Comparison of ENCODE assay signal across 1 cellular context in genomic region chr19:40718774-40719391, GRCh38.
TF ChIP-seq lines count a peak whose summit lies in the region.

No MANE protein-coding gene starts in this region.

TF ChIP-seq in HepG2, 621 proteins besides CTCF, POLR2A, EP300 and RAD21 (continued from another document and continues in another):
- TF ChIP-seq, protein P1, sequence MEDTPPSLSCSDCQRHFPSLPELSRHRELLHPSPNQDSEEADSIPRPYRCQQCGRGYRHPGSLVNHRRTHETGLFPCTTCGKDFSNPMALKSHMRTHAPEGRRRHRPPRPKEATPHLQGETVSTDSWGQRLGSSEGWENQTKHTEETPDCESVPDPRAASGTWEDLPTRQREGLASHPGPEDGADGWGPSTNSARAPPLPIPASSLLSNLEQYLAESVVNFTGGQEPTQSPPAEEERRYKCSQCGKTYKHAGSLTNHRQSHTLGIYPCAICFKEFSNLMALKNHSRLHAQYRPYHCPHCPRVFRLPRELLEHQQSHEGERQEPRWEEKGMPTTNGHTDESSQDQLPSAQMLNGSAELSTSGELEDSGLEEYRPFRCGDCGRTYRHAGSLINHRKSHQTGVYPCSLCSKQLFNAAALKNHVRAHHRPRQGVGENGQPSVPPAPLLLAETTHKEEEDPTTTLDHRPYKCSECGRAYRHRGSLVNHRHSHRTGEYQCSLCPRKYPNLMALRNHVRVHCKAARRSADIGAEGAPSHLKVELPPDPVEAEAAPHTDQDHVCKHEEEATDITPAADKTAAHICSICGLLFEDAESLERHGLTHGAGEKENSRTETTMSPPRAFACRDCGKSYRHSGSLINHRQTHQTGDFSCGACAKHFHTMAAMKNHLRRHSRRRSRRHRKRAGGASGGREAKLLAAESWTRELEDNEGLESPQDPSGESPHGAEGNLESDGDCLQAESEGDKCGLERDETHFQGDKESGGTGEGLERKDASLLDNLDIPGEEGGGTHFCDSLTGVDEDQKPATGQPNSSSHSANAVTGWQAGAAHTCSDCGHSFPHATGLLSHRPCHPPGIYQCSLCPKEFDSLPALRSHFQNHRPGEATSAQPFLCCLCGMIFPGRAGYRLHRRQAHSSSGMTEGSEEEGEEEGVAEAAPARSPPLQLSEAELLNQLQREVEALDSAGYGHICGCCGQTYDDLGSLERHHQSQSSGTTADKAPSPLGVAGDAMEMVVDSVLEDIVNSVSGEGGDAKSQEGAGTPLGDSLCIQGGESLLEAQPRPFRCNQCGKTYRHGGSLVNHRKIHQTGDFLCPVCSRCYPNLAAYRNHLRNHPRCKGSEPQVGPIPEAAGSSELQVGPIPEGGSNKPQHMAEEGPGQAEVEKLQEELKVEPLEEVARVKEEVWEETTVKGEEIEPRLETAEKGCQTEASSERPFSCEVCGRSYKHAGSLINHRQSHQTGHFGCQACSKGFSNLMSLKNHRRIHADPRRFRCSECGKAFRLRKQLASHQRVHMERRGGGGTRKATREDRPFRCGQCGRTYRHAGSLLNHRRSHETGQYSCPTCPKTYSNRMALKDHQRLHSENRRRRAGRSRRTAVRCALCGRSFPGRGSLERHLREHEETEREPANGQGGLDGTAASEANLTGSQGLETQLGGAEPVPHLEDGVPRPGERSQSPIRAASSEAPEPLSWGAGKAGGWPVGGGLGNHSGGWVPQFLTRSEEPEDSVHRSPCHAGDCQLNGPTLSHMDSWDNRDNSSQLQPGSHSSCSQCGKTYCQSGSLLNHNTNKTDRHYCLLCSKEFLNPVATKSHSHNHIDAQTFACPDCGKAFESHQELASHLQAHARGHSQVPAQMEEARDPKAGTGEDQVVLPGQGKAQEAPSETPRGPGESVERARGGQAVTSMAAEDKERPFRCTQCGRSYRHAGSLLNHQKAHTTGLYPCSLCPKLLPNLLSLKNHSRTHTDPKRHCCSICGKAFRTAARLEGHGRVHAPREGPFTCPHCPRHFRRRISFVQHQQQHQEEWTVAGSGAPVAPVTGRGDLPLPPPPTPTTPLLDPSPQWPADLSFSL (CRISPR knock-in tag; IDR thresholded peaks at IDR 0.05) = no peak
- TF ChIP-seq MTERF4 (CRISPR knock-in tag; IDR thresholded peaks at IDR 0.05) (0 out of 2 replicates have a peak, but pooled peaks have one; percentile 43), STAG1 (CRISPR knock-in tag; IDR thresholded peaks at IDR 0.05) (no peak), SMAD9 (CRISPR knock-in tag; IDR thresholded peaks at IDR 0.05) (no peak), AGO1 (IDR thresholded peaks at IDR 0.05; ENCODE audit: low read depth, low read length, poor library complexity, severe bottlenecking) (peak; percentile 66), USF2 (IDR thresholded peaks at IDR 0.05; ENCODE audit: low read depth, low read length) (peak; percentile 81), USF2 (CRISPR knock-in tag; IDR thresholded peaks at IDR 0.05; ENCODE audit: borderline replicate concordance) (peak; percentile 83; the same call in 1 of the 2 replicates), ELF3 (CRISPR knock-in tag; IDR thresholded peaks at IDR 0.05) (peak; percentile 47; the same call in 1 of the 2 replicates), SOX6 (IDR thresholded peaks at IDR 0.05) (no peak), SOX6 (CRISPR knock-in tag; IDR thresholded peaks at IDR 0.05) (peak; percentile 62; the same call in 1 of the 2 replicates), NKX3-1 (CRISPR knock-in tag; IDR thresholded peaks at IDR 0.05) (0 out of 2 replicates have a peak, but pooled peaks have one; percentile 21), ZNF329 (CRISPR knock-in tag; IDR thresholded peaks at IDR 0.05; ENCODE audit: low read depth) (no peak), ATM (IDR thresholded peaks at IDR 0.05; ENCODE audit: borderline replicate concordance) (no peak), ZNF598 (CRISPR knock-in tag; IDR thresholded peaks at IDR 0.05; ENCODE audit: borderline replicate concordance) (peak; percentile 67; the same call in 1 of the 2 replicates), ZNF567 (CRISPR knock-in tag; IDR thresholded peaks at IDR 0.05; ENCODE audit: borderline replicate concordance) (0 out of 2 replicates have a peak, but pooled peaks have one; percentile 42), SMAD3 (CRISPR knock-in tag; IDR thresholded peaks at IDR 0.05) (0 out of 2 replicates have a peak, but pooled peaks have one; percentile 57), ZNF501 (CRISPR knock-in tag; IDR thresholded peaks at IDR 0.05) (peak; percentile 80), PAX8 (CRISPR knock-in tag; IDR thresholded peaks at IDR 0.05; ENCODE audit: borderline replicate concordance) (0 out of 2 replicates have a peak, but pooled peaks have one; percentile 54), ZNF766 (CRISPR knock-in tag; IDR thresholded peaks at IDR 0.05; ENCODE audit: borderline replicate concordance) (0 out of 2 replicates have a peak, but pooled peaks have one; percentile 36), MED1 (CRISPR knock-in tag; IDR thresholded peaks at IDR 0.05) (peak; percentile 67), U2AF1 (optimal IDR thresholded peaks at IDR 0.05; ENCODE audit: low read depth, low read length) (no peak), GABPB1 (CRISPR knock-in tag; IDR thresholded peaks at IDR 0.05) (peak; percentile 62; the same call in 1 of the 2 replicates), U2AF2 (IDR thresholded peaks at IDR 0.05; ENCODE audit: low read depth, low read length) (0 out of 2 replicates have a peak, but pooled peaks have one; percentile 20), BHLHE40 (IDR thresholded peaks at IDR 0.05; ENCODE audit: low read length) (peak; percentile 76), JUN (CRISPR knock-in tag; IDR thresholded peaks at IDR 0.05) (no peak), ZNF550 (CRISPR knock-in tag; IDR thresholded peaks at IDR 0.05; ENCODE audit: borderline replicate concordance) (no peak), ZNF251 (CRISPR knock-in tag; IDR thresholded peaks at IDR 0.05) (no peak), ZNF234 (CRISPR knock-in tag; conservative IDR thresholded peaks at IDR 0.05) (0 out of 2 replicates have a peak, but pooled peaks have one; percentile 26), ZNF510 (CRISPR knock-in tag; IDR thresholded peaks at IDR 0.05; ENCODE audit: low read depth) (no peak), MXD4 (CRISPR knock-in tag; IDR thresholded peaks at IDR 0.05) (peak; percentile 85), ZNF644 (CRISPR knock-in tag; IDR thresholded peaks at IDR 0.05; ENCODE audit: low read depth) (0 out of 2 replicates have a peak, but pooled peaks have one; percentile 11), STAT5B (CRISPR knock-in tag; IDR thresholded peaks at IDR 0.05) (no peak)
- TF ChIP-seq, protein P2, sequence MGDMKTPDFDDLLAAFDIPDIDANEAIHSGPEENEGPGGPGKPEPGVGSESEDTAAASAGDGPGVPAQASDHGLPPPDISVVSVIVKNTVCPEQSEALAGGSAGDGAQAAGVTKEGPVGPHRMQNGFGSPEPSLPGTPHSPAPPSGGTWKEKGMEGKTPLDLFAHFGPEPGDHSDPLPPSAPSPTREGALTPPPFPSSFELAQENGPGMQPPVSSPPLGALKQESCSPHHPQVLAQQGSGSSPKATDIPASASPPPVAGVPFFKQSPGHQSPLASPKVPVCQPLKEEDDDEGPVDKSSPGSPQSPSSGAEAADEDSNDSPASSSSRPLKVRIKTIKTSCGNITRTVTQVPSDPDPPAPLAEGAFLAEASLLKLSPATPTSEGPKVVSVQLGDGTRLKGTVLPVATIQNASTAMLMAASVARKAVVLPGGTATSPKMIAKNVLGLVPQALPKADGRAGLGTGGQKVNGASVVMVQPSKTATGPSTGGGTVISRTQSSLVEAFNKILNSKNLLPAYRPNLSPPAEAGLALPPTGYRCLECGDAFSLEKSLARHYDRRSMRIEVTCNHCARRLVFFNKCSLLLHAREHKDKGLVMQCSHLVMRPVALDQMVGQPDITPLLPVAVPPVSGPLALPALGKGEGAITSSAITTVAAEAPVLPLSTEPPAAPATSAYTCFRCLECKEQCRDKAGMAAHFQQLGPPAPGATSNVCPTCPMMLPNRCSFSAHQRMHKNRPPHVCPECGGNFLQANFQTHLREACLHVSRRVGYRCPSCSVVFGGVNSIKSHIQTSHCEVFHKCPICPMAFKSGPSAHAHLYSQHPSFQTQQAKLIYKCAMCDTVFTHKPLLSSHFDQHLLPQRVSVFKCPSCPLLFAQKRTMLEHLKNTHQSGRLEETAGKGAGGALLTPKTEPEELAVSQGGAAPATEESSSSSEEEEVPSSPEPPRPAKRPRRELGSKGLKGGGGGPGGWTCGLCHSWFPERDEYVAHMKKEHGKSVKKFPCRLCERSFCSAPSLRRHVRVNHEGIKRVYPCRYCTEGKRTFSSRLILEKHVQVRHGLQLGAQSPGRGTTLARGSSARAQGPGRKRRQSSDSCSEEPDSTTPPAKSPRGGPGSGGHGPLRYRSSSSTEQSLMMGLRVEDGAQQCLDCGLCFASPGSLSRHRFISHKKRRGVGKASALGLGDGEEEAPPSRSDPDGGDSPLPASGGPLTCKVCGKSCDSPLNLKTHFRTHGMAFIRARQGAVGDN (CRISPR knock-in tag; IDR thresholded peaks at IDR 0.05) = peak; percentile 91
- TF ChIP-seq, protein P3, sequence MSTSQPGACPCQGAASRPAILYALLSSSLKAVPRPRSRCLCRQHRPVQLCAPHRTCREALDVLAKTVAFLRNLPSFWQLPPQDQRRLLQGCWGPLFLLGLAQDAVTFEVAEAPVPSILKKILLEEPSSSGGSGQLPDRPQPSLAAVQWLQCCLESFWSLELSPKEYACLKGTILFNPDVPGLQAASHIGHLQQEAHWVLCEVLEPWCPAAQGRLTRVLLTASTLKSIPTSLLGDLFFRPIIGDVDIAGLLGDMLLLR (CRISPR knock-in tag; IDR thresholded peaks at IDR 0.05) = peak; percentile 24; the same call in 1 of the 2 replicates
- TF ChIP-seq, protein P4, sequence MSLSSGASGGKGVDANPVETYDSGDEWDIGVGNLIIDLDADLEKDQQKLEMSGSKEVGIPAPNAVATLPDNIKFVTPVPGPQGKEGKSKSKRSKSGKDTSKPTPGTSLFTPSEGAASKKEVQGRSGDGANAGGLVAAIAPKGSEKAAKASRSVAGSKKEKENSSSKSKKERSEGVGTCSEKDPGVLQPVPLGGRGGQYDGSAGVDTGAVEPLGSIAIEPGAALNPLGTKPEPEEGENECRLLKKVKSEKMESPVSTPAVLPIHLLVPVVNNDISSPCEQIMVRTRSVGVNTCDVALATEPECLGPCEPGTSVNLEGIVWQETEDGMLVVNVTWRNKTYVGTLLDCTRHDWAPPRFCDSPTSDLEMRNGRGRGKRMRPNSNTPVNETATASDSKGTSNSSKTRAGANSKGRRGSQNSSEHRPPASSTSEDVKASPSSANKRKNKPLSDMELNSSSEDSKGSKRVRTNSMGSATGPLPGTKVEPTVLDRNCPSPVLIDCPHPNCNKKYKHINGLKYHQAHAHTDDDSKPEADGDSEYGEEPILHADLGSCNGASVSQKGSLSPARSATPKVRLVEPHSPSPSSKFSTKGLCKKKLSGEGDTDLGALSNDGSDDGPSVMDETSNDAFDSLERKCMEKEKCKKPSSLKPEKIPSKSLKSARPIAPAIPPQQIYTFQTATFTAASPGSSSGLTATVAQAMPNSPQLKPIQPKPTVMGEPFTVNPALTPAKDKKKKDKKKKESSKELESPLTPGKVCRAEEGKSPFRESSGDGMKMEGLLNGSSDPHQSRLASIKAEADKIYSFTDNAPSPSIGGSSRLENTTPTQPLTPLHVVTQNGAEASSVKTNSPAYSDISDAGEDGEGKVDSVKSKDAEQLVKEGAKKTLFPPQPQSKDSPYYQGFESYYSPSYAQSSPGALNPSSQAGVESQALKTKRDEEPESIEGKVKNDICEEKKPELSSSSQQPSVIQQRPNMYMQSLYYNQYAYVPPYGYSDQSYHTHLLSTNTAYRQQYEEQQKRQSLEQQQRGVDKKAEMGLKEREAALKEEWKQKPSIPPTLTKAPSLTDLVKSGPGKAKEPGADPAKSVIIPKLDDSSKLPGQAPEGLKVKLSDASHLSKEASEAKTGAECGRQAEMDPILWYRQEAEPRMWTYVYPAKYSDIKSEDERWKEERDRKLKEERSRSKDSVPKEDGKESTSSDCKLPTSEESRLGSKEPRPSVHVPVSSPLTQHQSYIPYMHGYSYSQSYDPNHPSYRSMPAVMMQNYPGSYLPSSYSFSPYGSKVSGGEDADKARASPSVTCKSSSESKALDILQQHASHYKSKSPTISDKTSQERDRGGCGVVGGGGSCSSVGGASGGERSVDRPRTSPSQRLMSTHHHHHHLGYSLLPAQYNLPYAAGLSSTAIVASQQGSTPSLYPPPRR (CRISPR knock-in tag; IDR thresholded peaks at IDR 0.05; ENCODE audit: borderline replicate concordance) = peak; percentile 75
- TF ChIP-seq, protein P5, sequence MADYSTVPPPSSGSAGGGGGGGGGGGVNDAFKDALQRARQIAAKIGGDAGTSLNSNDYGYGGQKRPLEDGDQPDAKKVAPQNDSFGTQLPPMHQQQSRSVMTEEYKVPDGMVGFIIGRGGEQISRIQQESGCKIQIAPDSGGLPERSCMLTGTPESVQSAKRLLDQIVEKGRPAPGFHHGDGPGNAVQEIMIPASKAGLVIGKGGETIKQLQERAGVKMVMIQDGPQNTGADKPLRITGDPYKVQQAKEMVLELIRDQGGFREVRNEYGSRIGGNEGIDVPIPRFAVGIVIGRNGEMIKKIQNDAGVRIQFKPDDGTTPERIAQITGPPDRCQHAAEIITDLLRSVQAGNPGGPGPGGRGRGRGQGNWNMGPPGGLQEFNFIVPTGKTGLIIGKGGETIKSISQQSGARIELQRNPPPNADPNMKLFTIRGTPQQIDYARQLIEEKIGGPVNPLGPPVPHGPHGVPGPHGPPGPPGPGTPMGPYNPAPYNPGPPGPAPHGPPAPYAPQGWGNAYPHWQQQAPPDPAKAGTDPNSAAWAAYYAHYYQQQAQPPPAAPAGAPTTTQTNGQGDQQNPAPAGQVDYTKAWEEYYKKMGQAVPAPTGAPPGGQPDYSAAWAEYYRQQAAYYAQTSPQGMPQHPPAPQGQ (CRISPR knock-in tag; IDR thresholded peaks at IDR 0.05; ENCODE audit: borderline replicate concordance) = no peak
- TF ChIP-seq, protein P6, sequence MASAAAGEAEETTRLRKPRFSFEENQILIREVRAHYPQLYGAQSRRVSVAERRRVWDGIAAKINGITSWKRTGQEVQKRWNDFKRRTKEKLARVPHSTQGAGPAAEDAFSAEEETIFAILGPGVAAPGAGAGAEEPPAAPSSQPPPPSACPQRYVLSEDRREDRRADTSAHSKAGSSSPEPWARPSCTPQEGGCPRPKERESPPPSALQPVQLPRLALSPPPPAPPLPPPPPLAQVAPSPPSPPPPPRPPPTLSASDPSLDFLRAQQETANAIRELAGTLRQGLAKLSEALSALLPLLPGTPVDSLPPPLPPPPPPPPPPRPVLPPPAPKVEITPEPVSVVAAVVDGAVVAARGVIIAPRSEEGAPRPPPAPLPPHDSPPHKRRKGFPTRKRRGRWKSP (CRISPR knock-in tag; IDR thresholded peaks at IDR 0.05) = no peak
